ENCODE assay signal across 22 cellular contexts in the genomic region with DNA sequence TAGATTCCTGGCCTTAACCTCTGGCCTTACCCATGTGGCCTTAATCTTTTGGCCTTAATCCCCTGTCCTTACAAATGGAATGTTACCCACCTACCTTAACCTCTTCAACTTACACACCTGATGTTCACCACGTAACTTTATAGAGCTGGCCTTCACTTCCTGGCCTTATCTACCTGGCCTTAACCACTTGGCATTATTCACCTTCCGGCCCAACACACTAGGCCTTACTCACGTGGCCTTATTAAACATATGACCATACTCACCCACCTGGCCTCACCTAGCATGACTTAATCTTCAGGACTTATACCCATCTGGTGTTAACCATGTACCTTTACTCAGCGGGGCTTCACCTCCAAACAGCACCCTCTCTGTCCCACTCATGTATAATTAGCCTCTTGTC.
"Had no signal": no experiment of that assay in that cellular context is flagged by ENCODE, and none has a peak within 500 bp of the region (broad histone marks: within the 10 kb centered on the region; RNA-seq: fewer than 3 reads in every experiment).

No MANE protein-coding gene starts in this region.

- H3K36me3 Mint-ChIP-seq: mesothelial cell of epicardium had no signal

- H3K4me3 ChIP-seq: coronary artery, dorsolateral prefrontal cortex, esophagus muscularis mucosa, gastroesophageal sphincter, heart right ventricle, left lung, lower lobe of right lung, mucosa of descending colon had no signal

- H3K9me3 Mint-ChIP-seq: mesothelial cell of epicardium had no signal

- H3K4me3 Mint-ChIP-seq: mesothelial cell of epicardium had no signal

- H3K36me3 ChIP-seq: esophagus muscularis mucosa, gastroesophageal sphincter, heart right ventricle, left lung, lower lobe of right lung had no signal

- H3K27ac Mint-ChIP-seq: mesothelial cell of epicardium had no signal

- FAIRE-seq: colon, endothelial cell of umbilical vein, frontal cortex, islet of Langerhans, keratinocyte had no signal

- H3K27ac ChIP-seq: coronary artery, dorsolateral prefrontal cortex, esophagus muscularis mucosa, foreskin keratinocyte, gastroesophageal sphincter, heart right ventricle, left lung, lower lobe of right lung had no signal

- H3K27me3 ChIP-seq: dorsolateral prefrontal cortex, esophagus muscularis mucosa, foreskin keratinocyte, gastroesophageal sphincter, heart right ventricle, left lung had no signal

- H3K4me1 Mint-ChIP-seq: mesothelial cell of epicardium had no signal

- DNase-seq: dermis blood vessel endothelial cell; dorsolateral prefrontal cortex; effector CD4-positive, alpha-beta T cell; effector memory CD4-positive, alpha-beta T cell; foreskin keratinocyte; heart right ventricle; hippocampal formation; left cardiac atrium; left lung; left ventricle myocardium superior; lower lobe of right lung; mesenchymal stem cell; mucosa of descending colon had no signal

- H3K4me1 ChIP-seq: esophagus muscularis mucosa, foreskin keratinocyte, gastroesophageal sphincter, heart right ventricle, left lung, lower lobe of right lung had no signal

- ATAC-seq: foreskin keratinocyte, gastroesophageal sphincter, heart right ventricle, left cardiac atrium, left lung, left ventricle myocardium superior, lower lobe of right lung, mucosa of descending colon had no signal

- H3K9me3 ChIP-seq: esophagus muscularis mucosa, gastroesophageal sphincter, heart right ventricle, left lung, lower lobe of right lung, mucosa of descending colon had no signal
